ENCODE assay signal across 12 cellular contexts in the genomic region with DNA sequence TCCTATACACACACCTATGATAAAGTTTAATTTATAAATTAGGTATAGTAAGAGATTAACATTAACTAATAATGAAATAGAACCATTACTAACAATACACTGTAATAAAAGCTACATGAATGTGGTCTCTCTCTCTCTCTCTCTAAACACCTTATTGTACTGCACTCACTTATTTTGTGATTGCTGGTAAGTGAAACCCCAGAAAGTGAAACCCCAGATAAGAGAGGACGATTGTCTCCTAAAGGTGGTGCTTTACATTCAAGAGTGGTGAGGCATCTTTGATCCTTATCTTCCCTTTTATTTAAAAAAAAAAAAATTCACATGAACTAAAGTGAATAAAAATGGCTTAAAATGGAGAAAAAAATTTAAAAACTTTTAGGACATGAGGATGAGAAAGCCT.
DNase-seq lines count a peak whose midpoint lies in the region; ATAC-seq lines count a peak whose summit lies in the region.
"Had no signal": no experiment of that assay in that cellular context is flagged by ENCODE, and none has a peak within 500 bp of the region (broad histone marks: within the 10 kb centered on the region; RNA-seq: fewer than 3 reads in every experiment).

No MANE protein-coding gene starts in this region.

- peaks cover 3% of the 10 kb centered on the region for H3K27me3 Mint-ChIP-seq in activated T-cell treated with anti-CD3 and anti-CD28 coated beads, Interleukin-2, amount 50 U/mL, for 72 hours (ENCODE audit: low read depth)
- H3K27me3 Mint-ChIP-seq in activated naive CD8-positive, alpha-beta T cell treated with anti-CD3 and anti-CD28 coated beads, Interleukin-2, amount 10 ng/mL, durations not matched to agents 7 days and 5 days = peaks cover 2% of the 10 kb centered on the region
- H3K27me3 Mint-ChIP-seq in stimulated activated memory B cell treated with anti-CD40 and anti-IgM and Interleukin-4, amounts not matched to agents 10 μg/mL and 1 μg/mL and 100 μg/mL, for 72 hours = no peaks in the 10 kb centered on the region

- H3K27me3 ChIP-seq in H7 (ENCODE audit: control insufficient read depth, insufficient read depth, low read length) = no peaks in the 10 kb centered on the region

- H3K4me3 Mint-ChIP-seq in activated T-cell treated with anti-CD3 and anti-CD28 coated beads, Interleukin-2, amount 50 U/mL, for 72 hours = peak overlapping the region; percentile 31 to 63
- peak overlapping the region; percentile 51 for H3K4me3 Mint-ChIP-seq in activated naive CD8-positive, alpha-beta T cell treated with anti-CD3 and anti-CD28 coated beads, Interleukin-2, amount 10 ng/mL, durations not matched to agents 7 days and 5 days
- H3K4me3 Mint-ChIP-seq in stimulated activated memory B cell treated with anti-CD40 and anti-IgM and Interleukin-4, amounts not matched to agents 10 μg/mL and 1 μg/mL and 100 μg/mL, for 72 hours = no peak overlapping the region

- ATAC-seq in activated T-cell treated with anti-CD3 and anti-CD28 coated beads, Interleukin-2, amount 50 U/mL, for 72 hours (replicated peaks in 1 of 2) = peak; percentile 64 to 81
- ATAC-seq in activated naive CD8-positive, alpha-beta T cell treated with anti-CD3 and anti-CD28 coated beads, Interleukin-2, amount 10 ng/mL, durations not matched to agents 7 days and 5 days (ENCODE audit: low read depth) = peak; percentile 86
- ATAC-seq in stimulated activated memory B cell treated with anti-CD40 and anti-IgM and Interleukin-4, amounts not matched to agents 10 μg/mL and 1 μg/mL and 100 μg/mL, for 72 hours = no peak
- ATAC-seq in GM21723 (IDR thresholded peaks at IDR 0.05; ENCODE audit: unreplicated experiment) (no peak), HG03280 (IDR thresholded peaks at IDR 0.05; ENCODE audit: unreplicated experiment) (no peak)

- H3K4me3 ChIP-seq in Jurkat, Clone E6-1 (ENCODE audit: low read length) = no peak overlapping the region
- H3K4me3 ChIP-seq in H7 (ENCODE audit: insufficient read depth, low read depth, low read length) = no peak overlapping the region

- DNase-seq in activated T-cell treated with anti-CD3 and anti-CD28 coated beads, Interleukin-2, amount 50 U/mL, for 72 hours = no peak
- DNase-seq in activated T-cell treated with anti-CD3 and anti-CD28 coated beads for 4 hours = no peak
- peak; percentile 37 for DNase-seq in Jurkat, Clone E6-1 (ENCODE audit: low read depth, low spot score)
- no peak for DNase-seq in activated naive CD8-positive, alpha-beta T cell treated with anti-CD3 and anti-CD28 coated beads, Interleukin-2, amount 10 ng/mL, durations not matched to agents 7 days and 5 days
- no peak for DNase-seq in H7
- DNase-seq: activated CD4-positive, alpha-beta T cell treated with anti-CD3 and anti-CD28 coated beads for 4 hours; midbrain; NCI-H1436; stimulated activated CD4-positive, alpha-beta T cell treated with anti-CD3 and anti-CD28 coated beads, Interleukin-4, amount 100 ng/mL, for 4 hours had no signal

- peaks cover 2% of the 10 kb centered on the region for H3K36me3 ChIP-seq in H7 (replicated peaks; ENCODE audit: control insufficient read depth, insufficient read depth, low read length)

- POLR2A ChIA-PET in activated naive CD8-positive, alpha-beta T cell treated with anti-CD3 and anti-CD28 coated beads, Interleukin-2, amount 10 ng/mL, durations not matched to agents 7 days and 5 days (lab: Charles Lee) = no interaction called here

- no peaks in the 10 kb centered on the region for H3K9me3 Mint-ChIP-seq in activated T-cell treated with anti-CD3 and anti-CD28 coated beads, Interleukin-2, amount 50 U/mL, for 72 hours
- H3K9me3 Mint-ChIP-seq in activated naive CD8-positive, alpha-beta T cell treated with anti-CD3 and anti-CD28 coated beads, Interleukin-2, amount 10 ng/mL, durations not matched to agents 7 days and 5 days = no peaks in the 10 kb centered on the region
- no peaks in the 10 kb centered on the region for H3K9me3 Mint-ChIP-seq in stimulated activated memory B cell treated with anti-CD40 and anti-IgM and Interleukin-4, amounts not matched to agents 10 μg/mL and 1 μg/mL and 100 μg/mL, for 72 hours

- peak overlapping the region; percentile 42 for H3K27ac Mint-ChIP-seq in activated T-cell treated with anti-CD3 and anti-CD28 coated beads, Interleukin-2, amount 50 U/mL, for 72 hours
- no peak overlapping the region for H3K27ac Mint-ChIP-seq in activated naive CD8-positive, alpha-beta T cell treated with anti-CD3 and anti-CD28 coated beads, Interleukin-2, amount 10 ng/mL, durations not matched to agents 7 days and 5 days
- H3K27ac Mint-ChIP-seq in stimulated activated memory B cell treated with anti-CD40 and anti-IgM and Interleukin-4, amounts not matched to agents 10 μg/mL and 1 μg/mL and 100 μg/mL, for 72 hours = peak overlapping the region; percentile 33

- H3K36me3 Mint-ChIP-seq in activated T-cell treated with anti-CD3 and anti-CD28 coated beads, Interleukin-2, amount 50 U/mL, for 72 hours (ENCODE audit: insufficient read depth in 2 of 2) = peaks cover under 1 to 11% of the 10 kb centered on the region in 2 donors
- peaks cover 28% of the 10 kb centered on the region for H3K36me3 Mint-ChIP-seq in activated naive CD8-positive, alpha-beta T cell treated with anti-CD3 and anti-CD28 coated beads, Interleukin-2, amount 10 ng/mL, durations not matched to agents 7 days and 5 days
- peaks cover 27% of the 10 kb centered on the region for H3K36me3 Mint-ChIP-seq in stimulated activated memory B cell treated with anti-CD40 and anti-IgM and Interleukin-4, amounts not matched to agents 10 μg/mL and 1 μg/mL and 100 μg/mL, for 72 hours

- H3K4me1 Mint-ChIP-seq in activated T-cell treated with anti-CD3 and anti-CD28 coated beads, Interleukin-2, amount 50 U/mL, for 72 hours (ENCODE audit: low read depth) = peaks cover 54% of the 10 kb centered on the region
- peaks cover 54% of the 10 kb centered on the region for H3K4me1 Mint-ChIP-seq in activated naive CD8-positive, alpha-beta T cell treated with anti-CD3 and anti-CD28 coated beads, Interleukin-2, amount 10 ng/mL, durations not matched to agents 7 days and 5 days
- H3K4me1 Mint-ChIP-seq in stimulated activated memory B cell treated with anti-CD40 and anti-IgM and Interleukin-4, amounts not matched to agents 10 μg/mL and 1 μg/mL and 100 μg/mL, for 72 hours = peaks cover 78% of the 10 kb centered on the region

Comparison
In these comparisons a context has a peak if more than half of its experiments do, and no peak if none do; other contexts are left out.
1. ATAC-seq: peak in activated T-cell treated with anti-CD3 and anti-CD28 coated beads, Interleukin-2, amount 50 U/mL, for 72 hours (2 of 2) and activated naive CD8-positive, alpha-beta T cell treated with anti-CD3 and anti-CD28 coated beads, Interleukin-2, amount 10 ng/mL, durations not matched to agents 7 days and 5 days (single experiment); none in stimulated activated memory B cell treated with anti-CD40 and anti-IgM and Interleukin-4, amounts not matched to agents 10 μg/mL and 1 μg/mL and 100 μg/mL, for 72 hours (single experiment), GM21723 (single experiment) and HG03280 (single experiment).